ENCODE assay signal across 16 cellular contexts in the genomic region with DNA sequence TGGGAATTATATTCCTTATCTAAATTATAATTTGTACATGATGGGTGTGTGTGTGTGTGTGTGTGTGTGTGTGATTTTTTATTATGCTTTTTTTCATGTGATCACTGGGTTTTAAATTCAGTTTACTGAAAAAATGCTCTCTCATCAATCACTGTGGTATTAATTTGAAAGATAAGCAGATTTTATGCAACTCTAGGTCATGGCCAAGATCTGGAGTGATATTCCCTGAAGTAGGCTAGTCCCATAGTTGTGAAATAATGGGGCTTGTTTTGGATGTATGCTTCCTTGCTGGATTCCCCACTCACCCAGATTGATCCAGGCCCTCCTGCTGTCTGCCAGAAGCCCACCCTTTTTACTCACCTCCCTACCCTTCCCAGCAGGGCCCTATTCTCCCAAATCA. TPM values are rescaled to one million over a fixed set of nuclear protein-coding genes. Genes with fewer than 3 reads are reported as not detected.
DNase-seq lines count a peak whose midpoint lies in the region; ATAC-seq, FAIRE-seq and TF ChIP-seq lines count a peak whose summit lies in the region.
"Had no signal": no experiment of that assay in that cellular context is flagged by ENCODE, and none has a peak within 500 bp of the region (broad histone marks: within the 10 kb centered on the region; RNA-seq: fewer than 3 reads in every experiment).

No MANE protein-coding gene starts in this region.

- H2BK12ac ChIP-seq in mesenchymal stem cell (ENCODE audit: low read length in 2 of 2), result peak overlapping the region in 1 of 2 experiments; percentile 63

- H4K91ac ChIP-seq in mesenchymal stem cell (ENCODE audit: low read length), result no peak overlapping the region

- H3K23ac ChIP-seq in mesenchymal stem cell (ENCODE audit: low read length in 2 of 2), result no peak overlapping the region

- H3K18ac ChIP-seq in mesenchymal stem cell (ENCODE audit: low read depth in 1 of 2, low read length in 2 of 2), result no peak overlapping the region

- H3K14ac ChIP-seq in mesenchymal stem cell (ENCODE audit: low read length in 2 of 2), result no peak overlapping the region

- BruUV-seq in K562 (replicated peaks; lab: Mats Ljungman, UMichigan), result no TSS peak

- POLR2A ChIA-PET in K562 (lab: Yijun Ruan, JAX), result no interaction called here

- H3K79me2 ChIP-seq in K562 (ENCODE audit: control insufficient read depth, insufficient read depth, low read length), result no peaks in the 10 kb centered on the region

- H3K4me1 ChIP-seq in K562 (replicated peaks in 1 of 2; ENCODE audit: control insufficient read depth in 2 of 2, insufficient read depth in 2 of 2, low read length in 2 of 2), result peaks cover 24 to 34% of the 10 kb centered on the region in 2 experiments
- peaks cover 0 to 3% (median 0%) of the 10 kb centered on the region in 3 donors for H3K4me1 ChIP-seq in gastroesophageal sphincter
- H3K4me1 ChIP-seq in mesenchymal stem cell (ENCODE audit: control insufficient read depth, insufficient read depth, low read depth, low read length), result peaks cover 4% of the 10 kb centered on the region
- peaks cover 25 to 49% (median 31%) of the 10 kb centered on the region in 4 donors for H3K4me1 ChIP-seq in stomach

- no peaks in the 10 kb centered on the region for H4K20me1 ChIP-seq in K562 (replicated peaks; ENCODE audit: control insufficient read depth, insufficient read depth, low read length)

- peak overlapping the region in 1 of 2 experiments; percentile 64 for H3K4ac ChIP-seq in mesenchymal stem cell (ENCODE audit: low read depth in 1 of 2, low read length in 2 of 2)

- TF ChIP-seq CTCF in K562 (IDR thresholded peaks at IDR 0.05 in 2 of 3, conservative IDR thresholded peaks at IDR 0.05 in 1 of 3; ENCODE audit: insufficient read depth in 2 of 3, low read depth in 1 of 3, low read length in 3 of 3) (no peak), gastroesophageal sphincter (IDR thresholded peaks at IDR 0.05) (no peak), stomach (IDR thresholded peaks at IDR 0.05) (no peak)

- H2AFZ ChIP-seq in K562 (ENCODE audit: low read depth, low read length) (no peak overlapping the region), mesenchymal stem cell (ENCODE audit: low read depth, low read length) (no peak overlapping the region)

- H3K27ac ChIP-seq in K562 (ENCODE audit: extremely low read depth, low read depth, low read length) (no peak overlapping the region), gastroesophageal sphincter (no peak overlapping the region), mesenchymal stem cell (ENCODE audit: low read length, poor library complexity, severe bottlenecking) (no peak overlapping the region), stomach (peak overlapping the region; percentile 50 to 85 (median 69))
- H3K27ac ChIP-seq: KMS-11, RWPE1 had no signal

- CTCF ChIA-PET in K562 (lab: Yijun Ruan, JAX; ENCODE audit: low intra/inter-chr PET ratio), result no interaction called here

- DNase-seq in K562 (ENCODE audit: extremely low read depth in 1 of 4, low spot score in 3 of 4), result no peak
- DNase-seq in mesenchymal stem cell, result no peak
- no peak for DNase-seq in stomach
- no peak for DNase-seq in GM19238 (ENCODE audit: insufficient read length, low spot score)
- DNase-seq in foreskin melanocyte, result no peak
- no peak for DNase-seq in SKM-1 treated with dmso at 0.1 percent for 144 hours (lab: John Stamatoyannopoulos, UW; ENCODE audit: unreplicated experiment)
- DNase-seq: CD8-positive, alpha-beta memory T cell; GF-D8; NCI-H2227 treated with DMSO at 0.1 percent for 48 hours; NK-92 treated with Interleukin-12 subunit alpha and Interleukin-12 subunit beta, amount 100 ng/mL, for 24 hours had no signal

- no peak overlapping the region for H4K8ac ChIP-seq in mesenchymal stem cell (ENCODE audit: low read length)

- H3K36me3 ChIP-seq in K562 (ENCODE audit: control insufficient read depth, insufficient read depth, low read length) (no peaks in the 10 kb centered on the region), gastroesophageal sphincter (no peaks in the 10 kb centered on the region), mesenchymal stem cell (ENCODE audit: control insufficient read depth in 1 of 2, insufficient read depth in 2 of 2, low read depth in 1 of 2, low read length in 2 of 2) (peaks cover 3 to 7% of the 10 kb centered on the region in 2 experiments), stomach (no peaks in the 10 kb centered on the region)
- H3K36me3 ChIP-seq: BE2C had no signal

- H2BK5ac ChIP-seq in mesenchymal stem cell (ENCODE audit: low read depth, low read length, poor library complexity, severe bottlenecking), result no peak overlapping the region

- no peaks in the 10 kb centered on the region for H3K9me1 ChIP-seq in K562 (ENCODE audit: control insufficient read depth, insufficient read depth, low read length)

- intact Hi-C loops in K562 (cut with micrococcal nuclease) (no loop called here), stomach (cut with DNase I; ENCODE audit: low total_unique reads) (no loop called here)

- H3K9me3 ChIP-seq in K562 (replicated peaks; ENCODE audit: control insufficient read depth, insufficient read depth, low read depth, low read length) (no peaks in the 10 kb centered on the region), gastroesophageal sphincter (no peaks in the 10 kb centered on the region), mesenchymal stem cell (ENCODE audit: control insufficient read depth, low read length) (no peaks in the 10 kb centered on the region), stomach (no peaks in the 10 kb centered on the region)
- H3K9me3 ChIP-seq: BE2C had no signal

- H2AK5ac ChIP-seq in mesenchymal stem cell (ENCODE audit: low read length, severe bottlenecking), result peak overlapping the region; percentile 91

- H3K4me2 ChIP-seq in K562 (ENCODE audit: insufficient read depth, low read length) (no peak overlapping the region), mesenchymal stem cell (ENCODE audit: low read length, poor library complexity, severe bottlenecking) (no peak overlapping the region)
- H3K4me2 ChIP-seq: KMS-11 had no signal

- no peak overlapping the region for H2BK120ac ChIP-seq in mesenchymal stem cell (ENCODE audit: low read depth, low read length)

- H3K9ac ChIP-seq in K562 (ENCODE audit: insufficient read depth in 1 of 2, low read depth in 2 of 2, low read length in 2 of 2) (no peak overlapping the region), mesenchymal stem cell (ENCODE audit: low read length) (no peak overlapping the region)
- H3K9ac ChIP-seq: KMS-11 had no signal

- TF ChIP-seq POLR2A in K562 (conservative IDR thresholded peaks at IDR 0.05) (no peak), gastroesophageal sphincter (IDR thresholded peaks at IDR 0.05) (no peak), stomach (IDR thresholded peaks at IDR 0.05) (no peak)

- H3K27me3 ChIP-seq in K562 (ENCODE audit: control insufficient read depth in 2 of 2, insufficient read depth in 2 of 2, low read length in 2 of 2), result no peaks in the 10 kb centered on the region
- H3K27me3 ChIP-seq in gastroesophageal sphincter, result no peaks in the 10 kb centered on the region
- H3K27me3 ChIP-seq in mesenchymal stem cell (ENCODE audit: control insufficient read depth in 1 of 2, insufficient read depth in 1 of 2, low read length in 2 of 2), result no peaks in the 10 kb centered on the region
- no peaks in the 10 kb centered on the region for H3K27me3 ChIP-seq in stomach
- H3K27me3 ChIP-seq: BE2C had no signal

- H3K79me1 ChIP-seq in mesenchymal stem cell (replicated peaks; ENCODE audit: low read length, poor library complexity, severe bottlenecking), result peaks cover 2% of the 10 kb centered on the region

- H2BK15ac ChIP-seq in mesenchymal stem cell (ENCODE audit: low read depth, poor library complexity, severe bottlenecking), result no peak overlapping the region

- no peak for ATAC-seq in K562
- ATAC-seq in gastroesophageal sphincter, result peak; percentile 54
- no peak for ATAC-seq in HG02610 (IDR thresholded peaks at IDR 0.05; ENCODE audit: unreplicated experiment)

- H3K4me3 ChIP-seq in K562 (no peak overlapping the region), gastroesophageal sphincter (no peak overlapping the region), mesenchymal stem cell (ENCODE audit: insufficient read depth in 1 of 2, low read depth in 1 of 2, low read length in 2 of 2) (no peak overlapping the region), stomach (no peak overlapping the region)

- no peak for FAIRE-seq in K562 (lab: Jason Lieb, UNC)
- FAIRE-seq: H1 had no signal

- in situ Hi-C loops in K562 (cut with MboI), result no loop called here

- no peak for TF ChIP-seq EP300 in K562 (IDR thresholded peaks at IDR 0.05; ENCODE audit: low read length)
- TF ChIP-seq EP300 in gastroesophageal sphincter (IDR thresholded peaks at IDR 0.05), result no peak
- no peak for TF ChIP-seq EP300 in stomach (IDR thresholded peaks at IDR 0.05)

- TF ChIP-seq RAD21 in K562 (CRISPR knock-in tag; conservative IDR thresholded peaks at IDR 0.05 in 1 of 2, IDR thresholded peaks at IDR 0.05 in 1 of 2), result no peak

TF ChIP-seq in K562, 482 proteins besides CTCF, POLR2A, EP300 and RAD21 (continues in another document):
- no peak for TF ChIP-seq ZEB2 (IDR thresholded peaks at IDR 0.05)
- TF ChIP-seq PYGO2 (tag; IDR thresholded peaks at IDR 0.05), result no peak
- TF ChIP-seq CEBPG (CRISPR knock-in tag; IDR thresholded peaks at IDR 0.05), result no peak
- no peak for TF ChIP-seq CEBPG (tag; conservative IDR thresholded peaks at IDR 0.05 in 1 of 2, IDR thresholded peaks at IDR 0.05 in 1 of 2)
- TF ChIP-seq ZNF436 (CRISPR knock-in tag; IDR thresholded peaks at IDR 0.05), result no peak

RNA-seq across cellular contexts. Expression of a gene that starts 22.0 kb away (rescaled TPM):
- 14.0 and 45.2 TPM in 2 replicates for total RNA-seq in K562 (2011; cell fraction: chromatin; rRNA removed; ENCODE audit: low replicate concordance)
- 14.8 and 16.2 TPM in 2 replicates for total RNA-seq in K562 (2011; cell fraction: nucleolus; rRNA removed)
- total RNA-seq in K562 (2011; cell fraction: nucleoplasm; rRNA removed), result 30.2 and 51.7 TPM in 2 replicates
- total RNA-seq in K562 (2014; rRNA removed), result 12.4 and 14.8 TPM in 2 replicates
- total RNA-seq in K562 (2014; rRNA removed; fragmentation: Illumina TruSeq; extraction: Trizol), result 27.6 and 32.8 TPM in 2 replicates
- 18.3 and 19.3 TPM in 2 replicates for total RNA-seq in K562 (2015; rRNA removed; fragmentation: Illumina TruSeq; extraction: Trizol)
- 52.4 and 56.2 TPM in 2 replicates for total RNA-seq in K562 (2021)
- 20.4 and 21.8 TPM in 2 replicates for polyA plus RNA-seq in K562 (2011; rRNA removed)
- 2.6 and 6.2 TPM in 2 replicates for polyA plus RNA-seq in K562 (2011; cell fraction: cytosol; rRNA removed)
- 7.7 and 11.3 TPM in 2 replicates for polyA plus RNA-seq in K562 (2011; cell fraction: nucleus; rRNA removed)
- polyA plus RNA-seq in K562 (2012), result 37.6 and 55.2 TPM in 2 replicates
- polyA plus RNA-seq in K562 (2014; fragmentation: Illumina TruSeq; extraction: Trizol), result 72.0 and 81.3 TPM in 2 replicates
- polyA plus RNA-seq in K562 (2014; fragmentation: Nextera tagmentation; extraction: Ambion mirVana), result 10 to 100 TPM; 17.1 to 22.7 TPM
- polyA plus RNA-seq in K562 (2014; rRNA removed), result 31.9 and 34.1 TPM in 2 replicates
- 6.1 and 9.1 TPM in 2 replicates for polyA minus RNA-seq in K562 (2011; rRNA and poly(A)+ RNA removed)
- 8.3 and 8.4 TPM in 2 replicates for polyA minus RNA-seq in K562 (2011; cell fraction: cytosol; rRNA and poly(A)+ RNA removed)
- 5.3 and 8.4 TPM in 2 replicates for polyA minus RNA-seq in K562 (2011; cell fraction: nucleus; rRNA and poly(A)+ RNA removed)
- 10 to 100 TPM; 47.3 to 79.2 (median 64.7) TPM for total RNA-seq in gastroesophageal sphincter
- 117 TPM for polyA plus RNA-seq in mesenchymal stem cell (2013, experiment 1 of 2)
- 116 TPM for polyA plus RNA-seq in mesenchymal stem cell (2013, experiment 2 of 2)
- 100 to 1,000 TPM in 1 of 5 donors, 10 to 100 TPM in 3, 1 to 10 TPM in 1; 7.2 to 101 (median 79.4) TPM for total RNA-seq in stomach
- 10 to 100 TPM; 18.4 to 42.1 (median 35.1) TPM for polyA plus RNA-seq in stomach

Comparison
In these comparisons a context has a peak if more than half of its experiments do, and no peak if none do; other contexts are left out.
1. H3K27ac ChIP-seq: peak in stomach (5 of 5); none in K562 (single experiment), gastroesophageal sphincter (0 of 4) and mesenchymal stem cell (single experiment).